Comparison of ENCODE assay signal across 12 cellular contexts in the genomic region with DNA sequence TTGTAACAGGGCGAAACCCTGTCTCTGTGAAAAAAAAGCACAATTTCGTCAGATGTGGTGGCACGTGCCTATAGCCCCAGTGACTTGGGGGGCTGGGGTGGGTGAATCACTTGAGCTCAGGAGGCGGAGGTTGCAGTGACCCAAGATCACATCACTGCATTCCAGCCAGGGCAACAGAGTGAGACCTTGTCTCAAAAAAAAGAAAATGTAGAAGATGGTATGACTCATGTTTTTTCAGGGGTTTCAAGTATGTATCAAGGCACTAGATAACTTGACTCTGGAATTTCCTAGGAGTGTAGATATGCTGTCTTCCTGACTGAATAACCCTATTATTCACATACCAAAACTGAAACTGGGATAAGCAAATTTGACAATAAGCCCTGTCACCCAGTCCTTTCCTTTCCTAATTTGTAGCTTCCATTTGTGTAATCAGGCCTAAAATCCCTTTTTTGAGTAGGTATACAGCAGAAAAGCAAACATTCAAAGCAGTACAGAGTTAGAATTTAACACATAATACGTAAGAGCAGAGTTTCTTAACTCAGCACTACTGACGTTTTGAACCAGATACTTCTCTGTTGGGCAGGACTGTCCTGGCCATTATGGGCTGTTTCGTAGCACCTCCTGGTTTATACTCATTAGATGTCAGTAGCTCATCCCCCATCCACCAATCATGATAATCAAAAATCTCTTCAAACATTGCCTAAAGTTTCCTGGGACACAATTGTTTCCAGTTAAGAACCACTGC. TPM values are rescaled to one million over a fixed set of nuclear protein-coding genes. Genes with fewer than 3 reads are reported as not detected.
DNase-seq lines count a peak whose midpoint lies in the region; ATAC-seq and TF ChIP-seq lines count a peak whose summit lies in the region.
"Had no signal": no experiment of that assay in that cellular context is flagged by ENCODE, and none has a peak within 500 bp of the region (broad histone marks: within the 10 kb centered on the region; RNA-seq: fewer than 3 reads in every experiment).

No MANE protein-coding gene starts in this region.

- in situ Hi-C loops in GM13977 (cut with MboI; ENCODE audit: low pct_unique_long_range_greater_than_20kb, low sequenced_read_pairs, unreplicated experiment) = no loop called here

- peak overlapping the region; percentile 64 to 66 for H3K27ac ChIP-seq in testis
- H3K27ac ChIP-seq: left ventricle myocardium inferior had no signal

- H3K27me3 ChIP-seq in testis = no peaks in the 10 kb centered on the region

- no peaks in the 10 kb centered on the region for H3K36me3 ChIP-seq in testis (ENCODE audit: low read depth, missing control alignments)

- WGBS in testis, 2 donors = 59 to 65% methylated on average over 7 of the region's 7 CpGs

- TF ChIP-seq POLR2A in testis (IDR thresholded peaks at IDR 0.05) = no peak

- TF ChIP-seq CTCF in testis (IDR thresholded peaks at IDR 0.05) = no peak
- TF ChIP-seq CTCF in GM13977 (IDR thresholded peaks at IDR 0.05; ENCODE audit: extremely low read depth, insufficient read depth, missing control alignments) = no peak

- no peak overlapping the region for H3K4me3 ChIP-seq in testis
- H3K4me3 ChIP-seq: left ventricle myocardium inferior had no signal

- H3K4me1 ChIP-seq in testis = no peaks in the 10 kb centered on the region

- peak; percentile 13 for DNase-seq in activated T-cell treated with anti-CD3 and anti-CD28 coated beads for 48 hours (ENCODE audit: low read depth)
- DNase-seq in activated T-cell treated with anti-CD3 and anti-CD28 coated beads, Interleukin-2, amount 50 U/mL, for 1 hour = no peak
- DNase-seq in T1000 (lab: John Stamatoyannopoulos, UW) = peak; percentile 53
- DNase-seq in hepatic stellate cell (ENCODE audit: low spot score) = peak; percentile 45
- DNase-seq in testis = peak; percentile 67
- no peak for DNase-seq in activated gamma-delta T cell (lab: John Stamatoyannopoulos, UW)
- DNase-seq in GM13977 (ENCODE audit: low spot score) = no peak
- DNase-seq: amygdala, C1 segment of cervical spinal cord, left ventricle myocardium inferior, SHP77 had no signal

- H3K9me3 ChIP-seq in testis = no peaks in the 10 kb centered on the region
- H3K9me3 ChIP-seq: left ventricle myocardium inferior had no signal

- intact Hi-C loops in testis (cut with DNase I; ENCODE audit: low total_unique reads) = no loop called here

- no peak for ATAC-seq in HG02623 (IDR thresholded peaks at IDR 0.05; ENCODE audit: unreplicated experiment)

RNA-seq across cellular contexts. Expression of a gene that starts 17.3 kb away (rescaled TPM):
- 10 to 100 TPM; 33.6 to 49.4 TPM for total RNA-seq in testis
- polyA plus RNA-seq in testis (ENCODE audit: insufficient read depth, low read depth, low replicate concordance) = 6.3 TPM
- total RNA-seq: left ventricle myocardium inferior had no signal

RNA-seq across cellular contexts. Expression of a gene that starts 33.1 kb away (rescaled TPM):
- 10 to 100 TPM; 40.4 to 45.4 TPM for total RNA-seq in testis
- polyA plus RNA-seq in testis (ENCODE audit: insufficient read depth, low read depth, low replicate concordance) = 51.6 TPM

RNA-seq across cellular contexts. Expression of a gene that starts 59.4 kb away (rescaled TPM):
- 1 to 10 TPM; 4.6 to 9.0 TPM for total RNA-seq in testis
- polyA plus RNA-seq in testis (ENCODE audit: insufficient read depth, low read depth, low replicate concordance) = 6.3 TPM

Comparison
In these comparisons a context has a peak if more than half of its experiments do, and no peak if none do; other contexts are left out.
1. DNase-seq: peak in activated T-cell treated with anti-CD3 and anti-CD28 coated beads for 48 hours (single experiment), T1000 (single experiment), hepatic stellate cell (single experiment) and testis (single experiment); none in activated T-cell treated with anti-CD3 and anti-CD28 coated beads, Interleukin-2, amount 50 U/mL, for 1 hour (single experiment), activated gamma-delta T cell (single experiment) and GM13977 (single experiment).